ENCODE assay signal across 21 cellular contexts in the genomic region with DNA sequence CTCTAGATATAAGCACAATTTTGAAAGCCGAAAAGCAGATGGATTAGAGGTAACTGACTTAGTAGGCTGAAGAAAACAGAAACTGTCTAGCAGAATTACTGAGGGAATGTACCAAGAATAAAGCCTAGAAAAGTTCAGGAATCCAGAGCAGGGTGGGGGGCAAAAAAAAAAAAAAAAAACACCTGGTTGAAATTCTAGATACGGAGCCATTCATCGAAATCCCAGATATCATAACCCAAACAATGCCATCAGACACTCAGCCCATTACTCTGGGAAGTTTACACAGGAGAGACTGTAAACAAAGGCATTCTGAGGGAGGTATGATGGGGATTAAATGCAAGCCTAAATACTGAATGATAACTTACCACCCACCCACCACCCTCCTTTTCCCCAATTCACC. TPM values are rescaled to one million over a fixed set of nuclear protein-coding genes. Genes with fewer than 3 reads are reported as not detected.
DNase-seq lines count a peak whose midpoint lies in the region; ATAC-seq and TF ChIP-seq lines count a peak whose summit lies in the region.
"Had no signal": no experiment of that assay in that cellular context is flagged by ENCODE, and none has a peak within 500 bp of the region (broad histone marks: within the 10 kb centered on the region; RNA-seq: fewer than 3 reads in every experiment).

No MANE protein-coding gene starts in this region.

- peak; percentile 13 for DNase-seq in NCI-H2029 treated with DMSO at 0.1 percent for 48 hours (lab: John Stamatoyannopoulos, UW)
- no peak for DNase-seq in NCI-H2029 (lab: John Stamatoyannopoulos, UW)
- peak; percentile 51 for DNase-seq in NCI-H82 treated with DMSO at 0.1 percent for 48 hours (lab: John Stamatoyannopoulos, UW; ENCODE audit: unreplicated experiment)
- no peak for DNase-seq in activated CD8-positive, alpha-beta memory T cell treated with anti-CD3 and anti-CD28 coated beads for 24 hours
- DNase-seq in SK-N-SH: no peak
- DNase-seq: 8988T; activated CD4-positive, CD25-positive, alpha-beta regulatory T cell; activated effector memory CD4-positive, alpha-beta T cell treated with Interleukin-2 at 50 U/mL for 16 hours; C1 segment of cervical spinal cord; cortex of kidney; naive B cell; NCI-H1436; NCI-H774; stimulated activated CD4-positive, alpha-beta T cell treated with anti-CD3 and anti-CD28 coated beads, Interleukin-2, amount 100 ng/mL, for 48 hours; T-helper 17 cell; thyroid gland had no signal

- no peaks in the 10 kb centered on the region for H3K27me3 ChIP-seq in iPS-20b (ENCODE audit: insufficient read depth, low read length)
- H3K27me3 ChIP-seq in skeletal muscle satellite cell (ENCODE audit: control insufficient read depth, insufficient read depth, low read length): no peaks in the 10 kb centered on the region
- H3K27me3 ChIP-seq in SK-N-SH (ENCODE audit: insufficient read depth): no peaks in the 10 kb centered on the region
- H3K27me3 ChIP-seq: thyroid gland had no signal

- H3K27ac ChIP-seq in iPS-20b (ENCODE audit: low read length) (no peak overlapping the region), SK-N-SH (ENCODE audit: low read depth in 2 of 2, low read length in 1 of 2) (peak overlapping the region in 1 of 2 experiments; percentile 55; a peak in 1 of 4 replicates)
- H3K27ac ChIP-seq: HL-60, KMS-11, thyroid gland had no signal

- H3K79me2 ChIP-seq in SK-N-SH (ENCODE audit: insufficient read depth): peaks cover 100% of the 10 kb centered on the region

- peaks cover 54% of the 10 kb centered on the region for H3F3A ChIP-seq in SK-N-SH (replicated peaks; ENCODE audit: insufficient read depth)

- H3K4me1 ChIP-seq in iPS-20b (ENCODE audit: insufficient read depth, low read length): peaks cover 23% of the 10 kb centered on the region
- peaks cover 51% of the 10 kb centered on the region for H3K4me1 ChIP-seq in skeletal muscle satellite cell (ENCODE audit: control insufficient read depth, insufficient read depth, low read length)
- peaks cover 11 to 34% of the 10 kb centered on the region in 2 experiments for H3K4me1 ChIP-seq in SK-N-SH (ENCODE audit: control insufficient read depth in 1 of 2, insufficient read depth in 2 of 2, low read depth in 1 of 2, low read length in 1 of 2)

- CTCF ChIA-PET in SK-N-SH (lab: Yijun Ruan, JAX): interaction anchor here (1.5 kb wide), 1 partner anchor 133 kb away, joined by 4 read pairs; no protein-coding TSS in a partner anchor

- no peak for ATAC-seq in GM18520 (IDR thresholded peaks at IDR 0.05; ENCODE audit: unreplicated experiment)
- ATAC-seq: T-helper 17 cell had no signal

- no peaks in the 10 kb centered on the region for H3K9me3 ChIP-seq in iPS-20b (ENCODE audit: insufficient read depth, low read depth, low read length)
- no peaks in the 10 kb centered on the region for H3K9me3 ChIP-seq in skeletal muscle satellite cell (replicated peaks; ENCODE audit: low read length)
- no peaks in the 10 kb centered on the region for H3K9me3 ChIP-seq in SK-N-SH
- H3K9me3 ChIP-seq: thyroid gland had no signal

- H3K36me3 ChIP-seq in iPS-20b (ENCODE audit: insufficient read depth, low read depth, low read length): no peaks in the 10 kb centered on the region
- no peaks in the 10 kb centered on the region for H3K36me3 ChIP-seq in skeletal muscle satellite cell (ENCODE audit: insufficient read depth, low read length)
- H3K36me3 ChIP-seq in SK-N-SH (replicated peaks in 1 of 2; ENCODE audit: control insufficient read depth in 1 of 2, insufficient read depth in 2 of 2, low read length in 1 of 2): peaks cover 0 to 8% of the 10 kb centered on the region in 2 experiments
- H3K36me3 ChIP-seq: thyroid gland had no signal

- peaks cover 98% of the 10 kb centered on the region for H4K20me1 ChIP-seq in SK-N-SH (ENCODE audit: insufficient read depth)

- no peaks in the 10 kb centered on the region for H3K9me2 ChIP-seq in SK-N-SH

- TF ChIP-seq CTCF in SK-N-SH (IDR thresholded peaks at IDR 0.05): no peak

- 90% methylated on average over 3 of the region's 3 CpGs for WGBS in SK-N-SH (ENCODE audit: low lambda C conversion rate)

- H2AFZ ChIP-seq in SK-N-SH (ENCODE audit: low read depth): no peak overlapping the region

- no peak overlapping the region for H3K4me3 ChIP-seq in iPS-20b (ENCODE audit: low read length)
- no peak overlapping the region for H3K4me3 ChIP-seq in skeletal muscle satellite cell (ENCODE audit: low read length)
- no peak overlapping the region for H3K4me3 ChIP-seq in SK-N-SH (ENCODE audit: low read depth in 2 of 2, low read length in 1 of 2)
- H3K4me3 ChIP-seq: thyroid gland had no signal

- TF ChIP-seq RAD21 in SK-N-SH (IDR thresholded peaks at IDR 0.05; ENCODE audit: low read length): no peak

- no peak for TF ChIP-seq EP300 in SK-N-SH (IDR thresholded peaks at IDR 0.05; ENCODE audit: borderline replicate concordance in 1 of 2, low read depth in 1 of 2, low read length in 1 of 2)

- H3K4me2 ChIP-seq in skeletal muscle satellite cell (ENCODE audit: low read length) (peak overlapping the region; percentile 19), SK-N-SH (no peak overlapping the region)
- H3K4me2 ChIP-seq: KMS-11 had no signal

- POLR2A ChIA-PET in SK-N-SH (lab: Yijun Ruan, JAX): no interaction called here

- peak overlapping the region; percentile 18; the same call in 1 of the 2 replicates for H3K9ac ChIP-seq in iPS-20b (ENCODE audit: low read depth, low read length)
- no peak overlapping the region for H3K9ac ChIP-seq in skeletal muscle satellite cell (ENCODE audit: low read depth, low read length)
- H3K9ac ChIP-seq in SK-N-SH: no peak overlapping the region
- H3K9ac ChIP-seq: KMS-11 had no signal

TF ChIP-seq in SK-N-SH, 30 proteins besides CTCF, POLR2A, EP300 and RAD21:
- TF ChIP-seq POLR2AphosphoS5 (IDR thresholded peaks at IDR 0.05; ENCODE audit: low read depth, low read length) (no peak), MEF2A (IDR thresholded peaks at IDR 0.05; ENCODE audit: borderline replicate concordance, low read depth) (no peak), ELF1 (IDR thresholded peaks at IDR 0.05) (no peak), RCOR1 (IDR thresholded peaks at IDR 0.05; ENCODE audit: low read length) (no peak), SIN3A (IDR thresholded peaks at IDR 0.05; ENCODE audit: borderline replicate concordance, low read depth, low read length) (no peak), FOSL2 (IDR thresholded peaks at IDR 0.05; ENCODE audit: borderline replicate concordance, low read depth) (no peak)
- TF ChIP-seq, protein P1, sequence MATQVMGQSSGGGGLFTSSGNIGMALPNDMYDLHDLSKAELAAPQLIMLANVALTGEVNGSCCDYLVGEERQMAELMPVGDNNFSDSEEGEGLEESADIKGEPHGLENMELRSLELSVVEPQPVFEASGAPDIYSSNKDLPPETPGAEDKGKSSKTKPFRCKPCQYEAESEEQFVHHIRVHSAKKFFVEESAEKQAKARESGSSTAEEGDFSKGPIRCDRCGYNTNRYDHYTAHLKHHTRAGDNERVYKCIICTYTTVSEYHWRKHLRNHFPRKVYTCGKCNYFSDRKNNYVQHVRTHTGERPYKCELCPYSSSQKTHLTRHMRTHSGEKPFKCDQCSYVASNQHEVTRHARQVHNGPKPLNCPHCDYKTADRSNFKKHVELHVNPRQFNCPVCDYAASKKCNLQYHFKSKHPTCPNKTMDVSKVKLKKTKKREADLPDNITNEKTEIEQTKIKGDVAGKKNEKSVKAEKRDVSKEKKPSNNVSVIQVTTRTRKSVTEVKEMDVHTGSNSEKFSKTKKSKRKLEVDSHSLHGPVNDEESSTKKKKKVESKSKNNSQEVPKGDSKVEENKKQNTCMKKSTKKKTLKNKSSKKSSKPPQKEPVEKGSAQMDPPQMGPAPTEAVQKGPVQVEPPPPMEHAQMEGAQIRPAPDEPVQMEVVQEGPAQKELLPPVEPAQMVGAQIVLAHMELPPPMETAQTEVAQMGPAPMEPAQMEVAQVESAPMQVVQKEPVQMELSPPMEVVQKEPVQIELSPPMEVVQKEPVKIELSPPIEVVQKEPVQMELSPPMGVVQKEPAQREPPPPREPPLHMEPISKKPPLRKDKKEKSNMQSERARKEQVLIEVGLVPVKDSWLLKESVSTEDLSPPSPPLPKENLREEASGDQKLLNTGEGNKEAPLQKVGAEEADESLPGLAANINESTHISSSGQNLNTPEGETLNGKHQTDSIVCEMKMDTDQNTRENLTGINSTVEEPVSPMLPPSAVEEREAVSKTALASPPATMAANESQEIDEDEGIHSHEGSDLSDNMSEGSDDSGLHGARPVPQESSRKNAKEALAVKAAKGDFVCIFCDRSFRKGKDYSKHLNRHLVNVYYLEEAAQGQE (IDR thresholded peaks at IDR 0.05; ENCODE audit: low read depth, low read length): no peak
- TF ChIP-seq, protein P2, sequence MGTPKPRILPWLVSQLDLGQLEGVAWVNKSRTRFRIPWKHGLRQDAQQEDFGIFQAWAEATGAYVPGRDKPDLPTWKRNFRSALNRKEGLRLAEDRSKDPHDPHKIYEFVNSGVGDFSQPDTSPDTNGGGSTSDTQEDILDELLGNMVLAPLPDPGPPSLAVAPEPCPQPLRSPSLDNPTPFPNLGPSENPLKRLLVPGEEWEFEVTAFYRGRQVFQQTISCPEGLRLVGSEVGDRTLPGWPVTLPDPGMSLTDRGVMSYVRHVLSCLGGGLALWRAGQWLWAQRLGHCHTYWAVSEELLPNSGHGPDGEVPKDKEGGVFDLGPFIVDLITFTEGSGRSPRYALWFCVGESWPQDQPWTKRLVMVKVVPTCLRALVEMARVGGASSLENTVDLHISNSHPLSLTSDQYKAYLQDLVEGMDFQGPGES (IDR thresholded peaks at IDR 0.05; ENCODE audit: low read depth, low read length): no peak
- TF ChIP-seq, protein P3, sequence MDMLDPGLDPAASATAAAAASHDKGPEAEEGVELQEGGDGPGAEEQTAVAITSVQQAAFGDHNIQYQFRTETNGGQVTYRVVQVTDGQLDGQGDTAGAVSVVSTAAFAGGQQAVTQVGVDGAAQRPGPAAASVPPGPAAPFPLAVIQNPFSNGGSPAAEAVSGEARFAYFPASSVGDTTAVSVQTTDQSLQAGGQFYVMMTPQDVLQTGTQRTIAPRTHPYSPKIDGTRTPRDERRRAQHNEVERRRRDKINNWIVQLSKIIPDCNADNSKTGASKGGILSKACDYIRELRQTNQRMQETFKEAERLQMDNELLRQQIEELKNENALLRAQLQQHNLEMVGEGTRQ (IDR thresholded peaks at IDR 0.05; ENCODE audit: borderline replicate concordance, low read depth, low read length): no peak

RNA-seq across cellular contexts. Expression of a gene that starts 45.6 kb away (rescaled TPM):
- total RNA-seq in skeletal muscle satellite cell (2012; rRNA removed): 68.6 and 129 TPM in 2 replicates
- 48.9 and 72.0 TPM in 2 replicates for polyA plus RNA-seq in SK-N-SH (2012; rRNA removed)
- 79.6 and 101 TPM in 2 replicates for polyA plus RNA-seq in SK-N-SH (2012; cell fraction: cytosol; rRNA removed)
- 19.8 and 65.1 TPM in 2 replicates for polyA plus RNA-seq in SK-N-SH (2012; cell fraction: nucleus; rRNA removed)

Comparison
In these comparisons a context has a peak if more than half of its experiments do, and no peak if none do; other contexts are left out.
1. DNase-seq: peak in NCI-H2029 treated with DMSO at 0.1 percent for 48 hours (single experiment) and NCI-H82 treated with DMSO at 0.1 percent for 48 hours (single experiment); none in NCI-H2029 (single experiment), activated CD8-positive, alpha-beta memory T cell treated with anti-CD3 and anti-CD28 coated beads for 24 hours (single experiment) and SK-N-SH (single experiment).